1 cellular context compared by ENCODE assay signal in genomic region chr19:35724560-35724959, GRCh38.
A peak's percentile ranks its signal among the peaks of the same experiment; 100 is the strongest.
TF ChIP-seq lines count a peak whose summit lies in the region.

No MANE protein-coding gene starts in this region.

TF ChIP-seq in HepG2, 621 proteins besides CTCF, POLR2A, EP300 and RAD21:
- TF ChIP-seq TOPORS (CRISPR knock-in tag; IDR thresholded peaks at IDR 0.05) (no peak), RBFOX2 (IDR thresholded peaks at IDR 0.05; ENCODE audit: low read depth, low read length) (0 out of 2 replicates have a peak, but pooled peaks have one; percentile 25), AGO2 (optimal IDR thresholded peaks at IDR 0.05; ENCODE audit: low read depth, low read length) (peak; percentile 42)
TF ChIP-seq in HepG2: peak in this region for 2.
